ENCODE assay signal across 36 cellular contexts in genomic region chrX:110395877-110396276, GRCh38. TPM values are rescaled to one million over a fixed set of nuclear protein-coding genes. Genes with fewer than 3 reads are reported as not detected.
DNase-seq lines count a peak whose midpoint lies in the region; TF ChIP-seq lines count a peak whose summit lies in the region.
"Had no signal": no experiment of that assay in that cellular context is flagged by ENCODE, and none has a peak within 500 bp of the region (broad histone marks: within the 10 kb centered on the region; RNA-seq: fewer than 3 reads in every experiment).

No MANE protein-coding gene starts in this region.

- DNase-seq in ELR (ENCODE audit: low read depth) (peak; percentile 30), PC-9 (peak; percentile 47 to 73), progenitor cell of endocrine pancreas (ENCODE audit: low spot score, unreplicated experiment) (no peak), OCI-M2 (lab: John Stamatoyannopoulos, UW; ENCODE audit: unreplicated experiment) (no peak), vagina (ENCODE audit: extremely low spot score in 2 of 2) (no peak), medulla oblongata (ENCODE audit: extremely low spot score) (no peak), NCI-H128 (lab: John Stamatoyannopoulos, UW; ENCODE audit: unreplicated experiment) (no peak)
- DNase-seq: activated CD4-positive, alpha-beta T cell treated with anti-CD3 and anti-CD28 coated beads, Interleukin-2, amount 50 U/mL, for 4 hours; activated naive CD4-positive, alpha-beta T cell; activated naive CD8-positive, alpha-beta T cell treated with anti-CD3 and anti-CD28 coated beads, Interleukin-2, amount 50 U/mL, for 24 hours; BE2C; CD8-positive, alpha-beta memory T cell; central memory CD4-positive, alpha-beta T cell; cortex of kidney; DMS 273 treated with DMSO at 0.1 percent for 48 hours; effector memory CD4-positive, alpha-beta T cell; foreskin melanocyte; H9; heart right ventricle; Kasumi-1; kidney glomerular epithelial cell; lower lobe of right lung; mucosa of descending colon; NCI-H1694; NCI-H446; NCI-H774; occipital lobe; testis; uterus had no signal

- no peaks in the 10 kb centered on the region for H3K79me2 ChIP-seq in PC-9 (ENCODE audit: low read depth)

- H3K4me1 ChIP-seq in PC-9 (replicated peaks; ENCODE audit: insufficient read depth) (peaks cover 51% of the 10 kb centered on the region), esophagus (ENCODE audit: control insufficient read depth in 2 of 2, insufficient read depth in 2 of 2, low read length in 1 of 2) (peaks cover 0 to 12% of the 10 kb centered on the region in 2 donors), vagina (no peaks in the 10 kb centered on the region)
- H3K4me1 ChIP-seq: BE2C, esophagus muscularis mucosa, heart right ventricle, lower lobe of right lung, uterus had no signal

- CTCF ChIA-PET in PC-9 (lab: Charles Lee): interaction anchor here (0.6 to 1.6 kb wide), 5 partner anchors 15 to 914 kb away, joined by 3 to 11 read pairs (median 4); partner anchors contain the start of gene GUCY2F

- no peaks in the 10 kb centered on the region for H3K9me3 Mint-ChIP-seq in progenitor cell of endocrine pancreas (ENCODE audit: low read depth)
- H3K9me3 Mint-ChIP-seq: activated naive CD8-positive, alpha-beta T cell treated with anti-CD3 and anti-CD28 coated beads, Interleukin-2, amount 50 U/mL, for 24 hours; CD8-positive, alpha-beta memory T cell; H9; natural killer cell treated with Interleukin-12 subunit alpha and Interleukin-12 subunit beta and Interleukin-15 and Interleukin-18, amount 100 ng/mL, for 72 hours; stimulated activated naive CD8-positive, alpha-beta T cell treated with anti-CD3 and anti-CD28 coated beads, Interleukin-15, Interleukin-2, amounts not matched to agents 100 ng/mL and 50 ng/mL, for 24 hours; T-helper 1 cell treated with Interleukin-12 subunit alpha and Interleukin-12 subunit beta and Interleukin-4 antibody, amounts not matched to agents 30 μg/mL and 1 μg/mL, for 36 hours had no signal

- POLR2A ChIA-PET in PC-9 (lab: Charles Lee; ENCODE audit: unreplicated experiment): interaction anchor here (0.7 to 1.2 kb wide), 2 partner anchors 13 to 131 kb away, joined by 3 read pairs; no protein-coding TSS in a partner anchor

- WGBS in esophagus, 2 donors: 34 to 75% methylated on average over 1 of the region's 1 CpG

- H3K4me3 ChIP-seq in PC-9: no peak overlapping the region
- H3K4me3 ChIP-seq in esophagus (ENCODE audit: low read depth in 1 of 2, low read length in 2 of 2): no peak overlapping the region
- no peak overlapping the region for H3K4me3 ChIP-seq in vagina
- H3K4me3 ChIP-seq: esophagus muscularis mucosa, heart right ventricle, lower lobe of right lung, mucosa of descending colon, SK-N-MC, skin epidermis, testis, uterus had no signal

- intact Hi-C loops in PC-9 (cut with micrococcal nuclease; ENCODE audit: unreplicated experiment): loop anchor here (2.0 to 5.0 kb wide), 2 partner anchors 185 to 1999 kb away; no protein-coding TSS in a partner anchor
- intact Hi-C loops in vagina (cut with DNase I): no loop called here

- TF ChIP-seq CTCF in PC-9 (conservative IDR thresholded peaks at IDR 0.05) (no peak), progenitor cell of endocrine pancreas (IDR thresholded peaks at IDR 0.05; ENCODE audit: unreplicated experiment) (no peak), vagina (IDR thresholded peaks at IDR 0.05) (no peak)

- no peaks in the 10 kb centered on the region for H4K20me1 ChIP-seq in PC-9 (ENCODE audit: insufficient read depth)

- H3K27me3 Mint-ChIP-seq in progenitor cell of endocrine pancreas: no peaks in the 10 kb centered on the region
- H3K27me3 Mint-ChIP-seq: activated naive CD8-positive, alpha-beta T cell treated with anti-CD3 and anti-CD28 coated beads, Interleukin-2, amount 50 U/mL, for 24 hours; stimulated activated naive CD8-positive, alpha-beta T cell treated with anti-CD3 and anti-CD28 coated beads, Interleukin-15, Interleukin-2, amounts not matched to agents 100 ng/mL and 50 ng/mL, for 24 hours had no signal

- no peak for TF ChIP-seq POLR2A in vagina (IDR thresholded peaks at IDR 0.05)

- H3K4me2 ChIP-seq in PC-9: peak overlapping the region; percentile 72

- H3K27me3 ChIP-seq in PC-9 (ENCODE audit: insufficient read depth, low read depth): no peaks in the 10 kb centered on the region
- no peaks in the 10 kb centered on the region for H3K27me3 ChIP-seq in esophagus (ENCODE audit: control insufficient read depth in 1 of 2, insufficient read depth in 2 of 2, low read length in 2 of 2)
- no peaks in the 10 kb centered on the region for H3K27me3 ChIP-seq in vagina
- H3K27me3 ChIP-seq: BE2C, esophagus muscularis mucosa, testis, uterus had no signal

- no peaks in the 10 kb centered on the region for H3K36me3 Mint-ChIP-seq in progenitor cell of endocrine pancreas (ENCODE audit: insufficient read depth)
- H3K36me3 Mint-ChIP-seq: CD8-positive, alpha-beta memory T cell; natural killer cell treated with Interleukin-12 subunit alpha and Interleukin-12 subunit beta and Interleukin-15 and Interleukin-18, amount 100 ng/mL, for 72 hours had no signal

- H3K4me3 Mint-ChIP-seq in progenitor cell of endocrine pancreas (ENCODE audit: low read depth): no peak overlapping the region
- H3K4me3 Mint-ChIP-seq: activated naive CD8-positive, alpha-beta T cell treated with anti-CD3 and anti-CD28 coated beads, Interleukin-2, amount 50 U/mL, for 24 hours; CD8-positive, alpha-beta memory T cell; H9; natural killer cell treated with Interleukin-12 subunit alpha and Interleukin-12 subunit beta and Interleukin-15 and Interleukin-18, amount 100 ng/mL, for 72 hours; stimulated activated naive CD8-positive, alpha-beta T cell treated with anti-CD3 and anti-CD28 coated beads, Interleukin-15, Interleukin-2, amounts not matched to agents 100 ng/mL and 50 ng/mL, for 24 hours; T-helper 1 cell treated with Interleukin-12 subunit alpha and Interleukin-12 subunit beta and Interleukin-4 antibody, amounts not matched to agents 30 μg/mL and 1 μg/mL, for 36 hours had no signal

- H3K9me3 ChIP-seq in PC-9 (ENCODE audit: insufficient read depth, low read depth): no peaks in the 10 kb centered on the region
- no peaks in the 10 kb centered on the region for H3K9me3 ChIP-seq in esophagus (ENCODE audit: control insufficient read depth in 2 of 2, insufficient read depth in 1 of 2, low read depth in 1 of 2, low read length in 1 of 2)
- no peaks in the 10 kb centered on the region for H3K9me3 ChIP-seq in vagina
- H3K9me3 ChIP-seq: BE2C, esophagus muscularis mucosa, heart right ventricle, lower lobe of right lung, mucosa of descending colon, testis, uterus had no signal

- H3K36me3 ChIP-seq in PC-9 (ENCODE audit: low read depth): no peaks in the 10 kb centered on the region
- H3K36me3 ChIP-seq in esophagus (ENCODE audit: control insufficient read depth in 2 of 2, insufficient read depth in 2 of 2, low read length in 1 of 2): no peaks in the 10 kb centered on the region
- no peaks in the 10 kb centered on the region for H3K36me3 ChIP-seq in vagina
- H3K36me3 ChIP-seq: BE2C, esophagus muscularis mucosa, heart right ventricle, lower lobe of right lung, uterus had no signal

- H3K27ac Mint-ChIP-seq in progenitor cell of endocrine pancreas: peak overlapping the region; percentile 51
- H3K27ac Mint-ChIP-seq: activated naive CD8-positive, alpha-beta T cell treated with anti-CD3 and anti-CD28 coated beads, Interleukin-2, amount 50 U/mL, for 24 hours; CD8-positive, alpha-beta memory T cell; H9; natural killer cell treated with Interleukin-12 subunit alpha and Interleukin-12 subunit beta and Interleukin-15 and Interleukin-18, amount 100 ng/mL, for 72 hours; stimulated activated naive CD8-positive, alpha-beta T cell treated with anti-CD3 and anti-CD28 coated beads, Interleukin-15, Interleukin-2, amounts not matched to agents 100 ng/mL and 50 ng/mL, for 24 hours; T-helper 1 cell treated with Interleukin-12 subunit alpha and Interleukin-12 subunit beta and Interleukin-4 antibody, amounts not matched to agents 30 μg/mL and 1 μg/mL, for 36 hours had no signal

- peaks cover 47% of the 10 kb centered on the region for H3F3A ChIP-seq in PC-9 (ENCODE audit: insufficient read depth, low read depth)

- H3K9me2 ChIP-seq in PC-9 (ENCODE audit: insufficient read depth): no peaks in the 10 kb centered on the region

- BruUV-seq in PC-9 (replicated peaks; lab: Mats Ljungman, UMichigan): no TSS peak

- no peak overlapping the region for H2AFZ ChIP-seq in PC-9

- peak overlapping the region; percentile 77 for H3K27ac ChIP-seq in PC-9
- H3K27ac ChIP-seq in esophagus (ENCODE audit: low read depth in 2 of 2, low read length in 1 of 2): peak overlapping the region; percentile 35 to 79
- no peak overlapping the region for H3K27ac ChIP-seq in vagina
- H3K27ac ChIP-seq: esophagus muscularis mucosa, heart right ventricle, lower lobe of right lung, SK-N-MC, testis, uterus had no signal

- peaks cover 19% of the 10 kb centered on the region for H3K4me1 Mint-ChIP-seq in progenitor cell of endocrine pancreas (ENCODE audit: low read depth)
- H3K4me1 Mint-ChIP-seq: activated naive CD8-positive, alpha-beta T cell treated with anti-CD3 and anti-CD28 coated beads, Interleukin-2, amount 50 U/mL, for 24 hours; CD8-positive, alpha-beta memory T cell had no signal

RNA-seq across cellular contexts. Expression of gene RTL9, which starts 37.2 kb away (rescaled TPM):
- 0.79 TPM in 1 of 2 replicates, not detected in the other for total RNA-seq in PC-9 (2021)
- polyA plus RNA-seq in esophagus: under 1 TPM in 1 of 2 donors, not detected in 1; 0.01 TPM
- total RNA-seq in progenitor cell of endocrine pancreas: 1.4 and 1.5 TPM in 2 replicates
- not detected for total RNA-seq in vagina
- total RNA-seq: CD8-positive, alpha-beta memory T cell; lower lobe of right lung; natural killer cell treated with Interleukin-12 subunit alpha and Interleukin-12 subunit beta and Interleukin-15 and Interleukin-18, amount 100 ng/mL, for 72 hours had no signal
- polyA plus RNA-seq: CD8-positive, alpha-beta memory T cell had no signal

Comparison
In these comparisons a context has a peak if more than half of its experiments do, and no peak if none do; other contexts are left out.
1. DNase-seq: peak in ELR (single experiment) and PC-9 (2 of 2); none in progenitor cell of endocrine pancreas (single experiment), OCI-M2 (single experiment), vagina (0 of 2), medulla oblongata (single experiment) and NCI-H128 (single experiment).